Comparison of ENCODE assay signal across 1 cellular context in the genomic region with DNA sequence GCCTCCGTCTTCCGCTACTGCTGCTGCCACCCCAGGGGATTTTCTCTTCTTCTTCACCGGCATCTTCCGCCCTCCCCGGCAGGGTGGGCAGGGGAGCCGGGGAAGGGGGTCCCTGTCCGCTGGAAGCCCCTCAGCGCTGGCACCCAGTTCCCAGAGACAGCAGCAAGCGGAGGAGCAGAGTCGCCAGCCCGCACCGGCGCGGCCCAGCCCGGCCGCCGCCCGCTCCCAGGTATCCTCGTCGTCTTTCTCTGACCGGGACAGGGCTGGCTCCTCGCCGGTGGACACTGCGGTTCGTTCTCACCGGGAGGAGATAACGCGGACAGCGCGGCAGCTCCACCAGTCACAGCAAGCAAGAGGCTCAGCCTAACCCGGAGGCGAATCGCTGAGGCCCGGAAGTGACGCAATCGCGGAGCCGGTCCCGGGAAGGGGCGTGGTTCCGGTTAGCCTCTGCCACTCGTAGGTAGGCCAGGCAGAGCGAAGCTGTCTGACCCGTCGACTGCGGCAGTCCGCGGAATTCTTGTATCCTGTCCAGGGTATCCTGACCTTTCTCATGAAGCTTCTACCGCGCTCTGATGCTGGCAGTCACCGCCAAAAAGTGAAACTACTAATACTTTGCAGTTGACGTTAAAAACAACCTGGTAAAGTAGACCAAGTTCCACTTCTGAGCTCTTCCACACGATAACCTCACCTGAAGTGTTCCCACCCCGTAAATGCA.
TF ChIP-seq lines count a peak whose summit lies in the region.

TSS of gene DCUN1D5 (minus strand) at position 351 of the 715 bp plus-strand sequence. CDS start at position 63, 288 bp downstream.

TF ChIP-seq in HepG2, 621 proteins besides CTCF, POLR2A, EP300 and RAD21 (continued from another document and continues in another):
- TF ChIP-seq, protein P1, sequence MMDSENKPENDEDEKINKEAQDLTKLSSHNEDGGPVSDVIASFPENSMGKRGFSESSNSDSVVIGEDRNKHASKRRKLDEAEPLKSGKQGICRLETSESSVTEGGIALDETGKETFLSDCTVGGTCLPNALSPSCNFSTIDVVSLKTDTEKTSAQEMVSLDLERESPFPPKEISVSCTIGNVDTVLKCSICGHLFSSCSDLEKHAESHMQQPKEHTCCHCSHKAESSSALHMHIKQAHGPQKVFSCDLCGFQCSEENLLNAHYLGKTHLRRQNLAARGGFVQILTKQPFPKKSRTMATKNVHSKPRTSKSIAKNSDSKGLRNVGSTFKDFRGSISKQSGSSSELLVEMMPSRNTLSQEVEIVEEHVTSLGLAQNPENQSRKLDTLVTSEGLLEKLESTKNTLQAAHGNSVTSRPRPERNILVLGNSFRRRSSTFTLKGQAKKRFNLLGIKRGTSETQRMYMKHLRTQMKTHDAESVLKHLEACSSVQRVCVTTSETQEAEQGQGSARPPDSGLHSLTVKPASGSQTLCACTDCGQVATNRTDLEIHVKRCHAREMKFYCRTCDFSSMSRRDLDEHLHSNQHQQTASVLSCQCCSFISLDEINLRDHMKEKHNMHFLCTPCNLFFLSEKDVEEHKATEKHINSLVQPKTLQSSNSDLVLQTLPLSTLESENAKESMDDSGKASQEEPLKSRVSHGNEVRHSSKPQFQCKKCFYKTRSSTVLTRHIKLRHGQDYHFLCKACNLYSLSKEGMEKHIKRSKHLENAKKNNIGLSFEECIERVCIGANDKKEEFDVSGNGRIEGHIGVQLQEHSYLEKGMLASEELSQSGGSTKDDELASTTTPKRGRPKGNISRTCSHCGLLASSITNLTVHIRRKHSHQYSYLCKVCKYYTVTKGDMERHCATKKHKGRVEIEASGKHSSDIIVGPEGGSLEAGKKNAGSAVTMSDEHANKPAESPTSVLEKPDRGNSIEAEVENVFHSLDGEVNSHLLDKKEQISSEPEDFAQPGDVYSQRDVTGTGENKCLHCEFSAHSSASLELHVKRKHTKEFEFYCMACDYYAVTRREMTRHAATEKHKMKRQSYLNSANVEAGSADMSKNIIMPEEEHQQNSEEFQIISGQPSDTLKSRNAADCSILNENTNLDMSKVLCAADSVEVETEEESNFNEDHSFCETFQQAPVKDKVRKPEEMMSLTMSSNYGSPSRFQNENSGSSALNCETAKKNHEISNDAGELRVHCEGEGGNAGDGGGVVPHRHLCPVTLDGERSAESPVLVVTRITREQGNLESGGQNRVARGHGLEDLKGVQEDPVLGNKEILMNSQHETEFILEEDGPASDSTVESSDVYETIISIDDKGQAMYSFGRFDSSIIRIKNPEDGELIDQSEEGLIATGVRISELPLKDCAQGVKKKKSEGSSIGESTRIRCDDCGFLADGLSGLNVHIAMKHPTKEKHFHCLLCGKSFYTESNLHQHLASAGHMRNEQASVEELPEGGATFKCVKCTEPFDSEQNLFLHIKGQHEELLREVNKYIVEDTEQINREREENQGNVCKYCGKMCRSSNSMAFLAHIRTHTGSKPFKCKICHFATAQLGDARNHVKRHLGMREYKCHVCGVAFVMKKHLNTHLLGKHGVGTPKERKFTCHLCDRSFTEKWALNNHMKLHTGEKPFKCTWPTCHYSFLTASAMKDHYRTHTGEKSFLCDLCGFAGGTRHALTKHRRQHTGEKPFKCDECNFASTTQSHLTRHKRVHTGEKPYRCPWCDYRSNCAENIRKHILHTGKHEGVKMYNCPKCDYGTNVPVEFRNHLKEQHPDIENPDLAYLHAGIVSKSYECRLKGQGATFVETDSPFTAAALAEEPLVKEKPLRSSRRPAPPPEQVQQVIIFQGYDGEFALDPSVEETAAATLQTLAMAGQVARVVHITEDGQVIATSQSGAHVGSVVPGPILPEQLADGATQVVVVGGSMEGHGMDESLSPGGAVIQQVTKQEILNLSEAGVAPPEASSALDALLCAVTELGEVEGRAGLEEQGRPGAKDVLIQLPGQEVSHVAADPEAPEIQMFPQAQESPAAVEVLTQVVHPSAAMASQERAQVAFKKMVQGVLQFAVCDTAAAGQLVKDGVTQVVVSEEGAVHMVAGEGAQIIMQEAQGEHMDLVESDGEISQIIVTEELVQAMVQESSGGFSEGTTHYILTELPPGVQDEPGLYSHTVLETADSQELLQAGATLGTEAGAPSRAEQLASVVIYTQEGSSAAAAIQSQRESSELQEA (CRISPR knock-in tag; IDR thresholded peaks at IDR 0.05; ENCODE audit: not compliant biosample characterization) = no peak
- no peak for TF ChIP-seq THAP7 (CRISPR knock-in tag; IDR thresholded peaks at IDR 0.05)
- no peak for TF ChIP-seq TSC22D2 (CRISPR knock-in tag; IDR thresholded peaks at IDR 0.05; ENCODE audit: borderline replicate concordance)
- TF ChIP-seq SRSF9 (IDR thresholded peaks at IDR 0.05; ENCODE audit: borderline replicate concordance, insufficient read depth, low read depth, low read length, poor library complexity, severe bottlenecking) = no peak
- TF ChIP-seq SYNCRIP (IDR thresholded peaks at IDR 0.05; ENCODE audit: insufficient read depth, low read depth, low read length) = no peak
- TF ChIP-seq, protein P2, sequence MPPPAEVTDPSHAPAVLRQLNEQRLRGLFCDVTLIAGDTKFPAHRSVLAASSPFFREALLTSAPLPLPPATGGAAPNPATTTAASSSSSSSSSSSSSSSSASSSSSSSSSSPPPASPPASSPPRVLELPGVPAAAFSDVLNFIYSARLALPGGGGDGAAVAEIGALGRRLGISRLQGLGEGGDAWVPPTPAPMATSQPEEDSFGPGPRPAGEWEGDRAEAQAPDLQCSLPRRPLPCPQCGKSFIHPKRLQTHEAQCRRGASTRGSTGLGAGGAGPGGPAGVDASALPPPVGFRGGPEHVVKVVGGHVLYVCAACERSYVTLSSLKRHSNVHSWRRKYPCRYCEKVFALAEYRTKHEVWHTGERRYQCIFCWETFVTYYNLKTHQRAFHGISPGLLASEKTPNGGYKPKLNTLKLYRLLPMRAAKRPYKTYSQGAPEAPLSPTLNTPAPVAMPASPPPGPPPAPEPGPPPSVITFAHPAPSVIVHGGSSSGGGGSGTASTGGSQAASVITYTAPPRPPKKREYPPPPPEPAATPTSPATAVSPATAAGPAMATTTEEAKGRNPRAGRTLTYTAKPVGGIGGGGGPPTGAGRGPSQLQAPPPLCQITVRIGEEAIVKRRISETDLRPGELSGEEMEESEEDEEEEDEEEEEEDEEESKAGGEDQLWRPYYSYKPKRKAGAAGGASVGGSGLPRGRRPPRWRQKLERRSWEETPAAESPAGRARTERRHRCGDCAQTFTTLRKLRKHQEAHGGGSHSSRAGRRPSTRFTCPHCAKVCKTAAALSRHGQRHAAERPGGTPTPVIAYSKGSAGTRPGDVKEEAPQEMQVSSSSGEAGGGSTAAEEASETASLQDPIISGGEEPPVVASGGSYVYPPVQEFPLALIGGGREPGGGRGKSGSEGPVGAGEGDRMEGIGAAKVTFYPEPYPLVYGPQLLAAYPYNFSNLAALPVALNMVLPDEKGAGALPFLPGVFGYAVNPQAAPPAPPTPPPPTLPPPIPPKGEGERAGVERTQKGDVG (CRISPR knock-in tag; IDR thresholded peaks at IDR 0.05; ENCODE audit: borderline replicate concordance) = 0 out of 2 replicates have a peak, but pooled peaks have one; percentile 54
- peak; percentile 67; the same call in 1 of the 2 replicates for TF ChIP-seq ZNF772 (CRISPR knock-in tag; IDR thresholded peaks at IDR 0.05)
- TF ChIP-seq DDIT3 (CRISPR knock-in tag; IDR thresholded peaks at IDR 0.05) = no peak
- TF ChIP-seq, protein P3, sequence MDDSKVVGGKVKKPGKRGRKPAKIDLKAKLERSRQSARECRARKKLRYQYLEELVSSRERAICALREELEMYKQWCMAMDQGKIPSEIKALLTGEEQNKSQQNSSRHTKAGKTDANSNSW (CRISPR knock-in tag; IDR thresholded peaks at IDR 0.05; ENCODE audit: borderline replicate concordance) = no peak
- TF ChIP-seq, protein P4, sequence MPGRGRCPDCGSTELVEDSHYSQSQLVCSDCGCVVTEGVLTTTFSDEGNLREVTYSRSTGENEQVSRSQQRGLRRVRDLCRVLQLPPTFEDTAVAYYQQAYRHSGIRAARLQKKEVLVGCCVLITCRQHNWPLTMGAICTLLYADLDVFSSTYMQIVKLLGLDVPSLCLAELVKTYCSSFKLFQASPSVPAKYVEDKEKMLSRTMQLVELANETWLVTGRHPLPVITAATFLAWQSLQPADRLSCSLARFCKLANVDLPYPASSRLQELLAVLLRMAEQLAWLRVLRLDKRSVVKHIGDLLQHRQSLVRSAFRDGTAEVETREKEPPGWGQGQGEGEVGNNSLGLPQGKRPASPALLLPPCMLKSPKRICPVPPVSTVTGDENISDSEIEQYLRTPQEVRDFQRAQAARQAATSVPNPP (CRISPR knock-in tag; IDR thresholded peaks at IDR 0.05) = no peak
- peak; percentile 57; the same call in 1 of the 2 replicates for TF ChIP-seq FOXO1 (CRISPR knock-in tag; IDR thresholded peaks at IDR 0.05)
- TF ChIP-seq HMG20A (CRISPR knock-in tag; IDR thresholded peaks at IDR 0.05; ENCODE audit: borderline replicate concordance) = no peak
- no peak for TF ChIP-seq NR2F1 (CRISPR knock-in tag; IDR thresholded peaks at IDR 0.05)
- no peak; the same call in 1 of the 2 replicates for TF ChIP-seq NRL (CRISPR knock-in tag; IDR thresholded peaks at IDR 0.05; ENCODE audit: borderline replicate concordance)
- TF ChIP-seq KMT2B (CRISPR knock-in tag; IDR thresholded peaks at IDR 0.05) = peak; percentile 98
- TF ChIP-seq SIN3B (IDR thresholded peaks at IDR 0.05; ENCODE audit: low read length) = no peak
- no peak for TF ChIP-seq ZSCAN22 (CRISPR knock-in tag; IDR thresholded peaks at IDR 0.05)
- 0 out of 2 replicates have a peak, but pooled peaks have one; percentile 79 for TF ChIP-seq ZNF790 (CRISPR knock-in tag; IDR thresholded peaks at IDR 0.05; ENCODE audit: borderline replicate concordance)
- peak; percentile 93 for TF ChIP-seq ASH2L (IDR thresholded peaks at IDR 0.05; ENCODE audit: insufficient read length, low read depth, low read length)
- TF ChIP-seq, protein P5, sequence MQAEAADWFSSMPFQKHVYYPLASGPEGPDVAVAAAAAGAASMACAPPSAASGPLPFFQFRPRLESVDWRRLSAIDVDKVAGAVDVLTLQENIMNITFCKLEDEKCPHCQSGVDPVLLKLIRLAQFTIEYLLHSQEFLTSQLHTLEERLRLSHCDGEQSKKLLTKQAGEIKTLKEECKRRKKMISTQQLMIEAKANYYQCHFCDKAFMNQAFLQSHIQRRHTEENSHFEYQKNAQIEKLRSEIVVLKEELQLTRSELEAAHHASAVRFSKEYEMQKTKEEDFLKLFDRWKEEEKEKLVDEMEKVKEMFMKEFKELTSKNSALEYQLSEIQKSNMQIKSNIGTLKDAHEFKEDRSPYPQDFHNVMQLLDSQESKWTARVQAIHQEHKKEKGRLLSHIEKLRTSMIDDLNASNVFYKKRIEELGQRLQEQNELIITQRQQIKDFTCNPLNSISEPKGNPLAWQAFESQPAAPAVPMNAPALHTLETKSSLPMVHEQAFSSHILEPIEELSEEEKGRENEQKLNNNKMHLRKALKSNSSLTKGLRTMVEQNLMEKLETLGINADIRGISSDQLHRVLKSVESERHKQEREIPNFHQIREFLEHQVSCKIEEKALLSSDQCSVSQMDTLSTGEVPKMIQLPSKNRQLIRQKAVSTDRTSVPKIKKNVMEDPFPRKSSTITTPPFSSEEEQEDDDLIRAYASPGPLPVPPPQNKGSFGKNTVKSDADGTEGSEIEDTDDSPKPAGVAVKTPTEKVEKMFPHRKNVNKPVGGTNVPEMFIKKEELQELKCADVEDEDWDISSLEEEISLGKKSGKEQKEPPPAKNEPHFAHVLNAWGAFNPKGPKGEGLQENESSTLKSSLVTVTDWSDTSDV (CRISPR knock-in tag; IDR thresholded peaks at IDR 0.05) = no peak
- TF ChIP-seq ZNF646 (CRISPR knock-in tag; IDR thresholded peaks at IDR 0.05) = no peak
